Comparison of ENCODE assay signal across 24 cellular contexts in the genomic region with DNA sequence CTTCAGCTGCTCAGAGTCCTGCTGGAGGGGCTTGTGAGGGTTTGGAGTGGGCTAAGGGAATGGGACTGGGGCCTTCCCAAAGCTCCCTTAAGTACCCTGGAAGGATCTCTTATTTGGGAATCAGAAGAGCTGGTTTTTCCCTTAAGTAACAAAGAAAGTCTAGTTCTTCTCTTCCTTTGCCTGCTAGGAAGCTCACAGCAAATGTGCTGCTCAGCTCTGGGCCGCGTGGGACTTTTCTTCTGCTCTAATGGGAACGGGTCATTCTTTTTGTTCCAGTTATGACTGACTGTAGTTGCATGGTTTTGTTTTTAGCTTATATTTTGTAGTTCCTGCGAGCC. TPM values are rescaled to one million over a fixed set of nuclear protein-coding genes. Genes with fewer than 3 reads are reported as not detected.
DNase-seq lines count a peak whose midpoint lies in the region; ATAC-seq, FAIRE-seq and TF ChIP-seq lines count a peak whose summit lies in the region.
"Had no signal": no experiment of that assay in that cellular context is flagged by ENCODE, and none has a peak within 500 bp of the region (broad histone marks: within the 10 kb centered on the region; RNA-seq: fewer than 3 reads in every experiment).

No MANE protein-coding gene starts in this region.

- H3K27me3 ChIP-seq in neuronal stem cell (ENCODE audit: control insufficient read depth in 3 of 3, insufficient read depth in 3 of 3, low read depth in 1 of 3, low read length in 3 of 3), result no peaks in the 10 kb centered on the region
- H3K27me3 ChIP-seq: BE2C had no signal

- H2BK12ac ChIP-seq in neuronal stem cell (ENCODE audit: low read length), result no peak overlapping the region

- no peak overlapping the region for H3K4me2 ChIP-seq in neuronal stem cell (ENCODE audit: insufficient read depth, low read length, poor library complexity, severe bottlenecking)

- H2AFZ ChIP-seq in neuronal stem cell (ENCODE audit: low read length), result no peak overlapping the region
- H2AFZ ChIP-seq: GM23248 had no signal

- no peak overlapping the region for H4K91ac ChIP-seq in neuronal stem cell (ENCODE audit: low read depth, low read length, poor library complexity)

- ATAC-seq in T-helper 17 cell, result no peak
- ATAC-seq in WTC11, result no peak
- ATAC-seq in left lobe of liver, result no peak
- no peak for ATAC-seq in activated CD8-positive, alpha-beta T cell treated with anti-CD3 and anti-CD28 coated beads for 36 hours
- ATAC-seq: GM12878, HepG2 had no signal

- H3K9ac ChIP-seq in kidney (ENCODE audit: low read length in 2 of 2), result no peak overlapping the region
- H3K9ac ChIP-seq in neuronal stem cell (ENCODE audit: low read depth, low read length, poor library complexity), result no peak overlapping the region
- H3K9ac ChIP-seq: GM23248 had no signal

- H3K9me3 ChIP-seq in T-helper 17 cell (ENCODE audit: control insufficient read depth, low read length, poor library complexity, severe bottlenecking) (no peaks in the 10 kb centered on the region), kidney (ENCODE audit: control insufficient read depth in 1 of 2, low read length in 2 of 2) (no peaks in the 10 kb centered on the region), neuronal stem cell (replicated peaks in 1 of 2; ENCODE audit: control insufficient read depth in 2 of 2, insufficient read depth in 1 of 2, low read depth in 1 of 2, low read length in 2 of 2) (no peaks in the 10 kb centered on the region)
- H3K9me3 ChIP-seq: BE2C, HAP-1 had no signal

- H3K4me3 ChIP-seq in kidney (ENCODE audit: low read length in 2 of 2), result no peak overlapping the region
- no peak overlapping the region for H3K4me3 ChIP-seq in neuronal stem cell (ENCODE audit: low read length in 2 of 2)
- H3K4me3 ChIP-seq: GM12878, GM23248, HAP-1 had no signal

- H3K36me3 ChIP-seq in kidney (ENCODE audit: control insufficient read depth in 1 of 2, insufficient read depth in 2 of 2, low read length in 2 of 2) (no peaks in the 10 kb centered on the region), neuronal stem cell (replicated peaks in 1 of 2; ENCODE audit: control insufficient read depth in 2 of 2, insufficient read depth in 2 of 2, low read length in 2 of 2) (peaks cover 0 to 2% of the 10 kb centered on the region in 2 donors)
- H3K36me3 ChIP-seq: HAP-1 had no signal

- no peak overlapping the region for H3K27ac Mint-ChIP-seq in T-helper 17 cell
- H3K27ac Mint-ChIP-seq in WTC11, result peak overlapping the region; percentile 41
- H3K27ac Mint-ChIP-seq in activated CD8-positive, alpha-beta T cell treated with anti-CD3 and anti-CD28 coated beads for 36 hours, result no peak overlapping the region
- H3K27ac Mint-ChIP-seq: CD4-positive, CD25-positive, alpha-beta regulatory T cell; CD8-positive, alpha-beta memory T cell had no signal

- no peak overlapping the region for H3K18ac ChIP-seq in neuronal stem cell (ENCODE audit: low read length)

- POLR2A ChIA-PET in WTC11 (lab: Charles Lee), result no interaction called here
- POLR2A ChIA-PET in activated CD8-positive, alpha-beta T cell treated with anti-CD3 and anti-CD28 coated beads for 36 hours (lab: Charles Lee), result no interaction called here

- H2BK15ac ChIP-seq in neuronal stem cell (ENCODE audit: low read length), result no peak overlapping the region

- intact Hi-C loops in kidney (cut with DNase I), result no loop called here
- intact Hi-C loops in activated CD8-positive, alpha-beta T cell treated with anti-CD3 and anti-CD28 coated beads for 36 hours (cut with micrococcal nuclease), result loop anchor here (10.0 kb wide), 1 partner anchor 420 kb away; no protein-coding TSS in a partner anchor

- H4K8ac ChIP-seq in neuronal stem cell (ENCODE audit: low read depth, low read length), result no peak overlapping the region

- H3K79me1 ChIP-seq in neuronal stem cell (ENCODE audit: low read depth, low read length), result peaks cover 37% of the 10 kb centered on the region

- peaks cover 21% of the 10 kb centered on the region for H3K27me3 Mint-ChIP-seq in T-helper 17 cell
- no peaks in the 10 kb centered on the region for H3K27me3 Mint-ChIP-seq in WTC11 (ENCODE audit: low read depth)
- H3K27me3 Mint-ChIP-seq in activated CD8-positive, alpha-beta T cell treated with anti-CD3 and anti-CD28 coated beads for 36 hours, result peaks cover under 1% of the 10 kb centered on the region

- no peak overlapping the region for H3K4ac ChIP-seq in neuronal stem cell (ENCODE audit: low read length)

- FAIRE-seq in kidney (lab: Jason Lieb, UNC), result no peak
- FAIRE-seq: A204.1, GM12878, HepG2 had no signal

- no peak overlapping the region for H3K27ac ChIP-seq in kidney (ENCODE audit: low read depth in 2 of 2, low read length in 2 of 2)
- H3K27ac ChIP-seq in neuronal stem cell (replicated peaks; ENCODE audit: low read length), result no peak overlapping the region
- H3K27ac ChIP-seq: GM23248 had no signal

- H3K4me3 Mint-ChIP-seq in T-helper 17 cell (peak overlapping the region; percentile 9), WTC11 (no peak overlapping the region)
- H3K4me3 Mint-ChIP-seq in activated CD8-positive, alpha-beta T cell treated with anti-CD3 and anti-CD28 coated beads for 36 hours, result no peak overlapping the region
- H3K4me3 Mint-ChIP-seq: CD8-positive, alpha-beta memory T cell had no signal

- H3K4me1 Mint-ChIP-seq in T-helper 17 cell (peaks cover 7% of the 10 kb centered on the region), WTC11 (peaks cover 47% of the 10 kb centered on the region)
- no peaks in the 10 kb centered on the region for H3K4me1 Mint-ChIP-seq in activated CD8-positive, alpha-beta T cell treated with anti-CD3 and anti-CD28 coated beads for 36 hours (ENCODE audit: low read depth)
- H3K4me1 Mint-ChIP-seq: CD8-positive, alpha-beta memory T cell had no signal

- no peaks in the 10 kb centered on the region for H3K9me3 Mint-ChIP-seq in WTC11
- no peaks in the 10 kb centered on the region for H3K9me3 Mint-ChIP-seq in activated CD8-positive, alpha-beta T cell treated with anti-CD3 and anti-CD28 coated beads for 36 hours
- H3K9me3 Mint-ChIP-seq: CD8-positive, alpha-beta memory T cell had no signal

- no CpG with 5 or more reads among the region's 4 CpGs for WGBS in neuronal stem cell (ENCODE audit: extremely low coverage in 2 of 2, insufficient read length in 2 of 2, insufficient replicate concordance in 1 of 2), 2 donors

- TF ChIP-seq CTCF in WTC11 (IDR thresholded peaks at IDR 0.05) (no peak), kidney (IDR thresholded peaks at IDR 0.05; ENCODE audit: borderline replicate concordance, extremely low read depth, insufficient read depth) (no peak)
- TF ChIP-seq CTCF in activated CD8-positive, alpha-beta T cell treated with anti-CD3 and anti-CD28 coated beads for 36 hours (IDR thresholded peaks at IDR 0.05), result no peak

- DNase-seq in T-helper 17 cell, result no peak
- DNase-seq in WTC11 (ENCODE audit: low spot score), result no peak
- DNase-seq in kidney, result peak; percentile 20
- no peak for DNase-seq in neuronal stem cell (ENCODE audit: low spot score)
- DNase-seq in left lobe of liver (ENCODE audit: low spot score), result no peak
- no peak for DNase-seq in SIG-M5 treated with dmso at 0.1 percent for 504 hours (lab: John Stamatoyannopoulos, UW; ENCODE audit: unreplicated experiment)
- DNase-seq in activated CD8-positive, alpha-beta T cell treated with anti-CD3 and anti-CD28 coated beads for 36 hours, result no peak
- DNase-seq: ACHN; C1 segment of cervical spinal cord; CD4-positive, CD25-positive, alpha-beta regulatory T cell; COR-L47; DMS 273 treated with DMSO at 0.1 percent for 48 hours; DMS53; DND-41; EL; GM23248 had no signal

- no peaks in the 10 kb centered on the region for H3K4me1 ChIP-seq in kidney (ENCODE audit: control insufficient read depth in 1 of 2, insufficient read depth in 1 of 2, low read depth in 1 of 2, low read length in 2 of 2)
- peaks cover 38 to 47% of the 10 kb centered on the region in 2 donors for H3K4me1 ChIP-seq in neuronal stem cell (ENCODE audit: control insufficient read depth in 2 of 2, insufficient read depth in 1 of 2, low read depth in 1 of 2, low read length in 2 of 2)

- CTCF ChIA-PET in WTC11 (lab: Charles Lee), result interaction anchor here (0.9 to 1.6 kb wide), 6 partner anchors 25 to 496 kb away, joined by 3 to 5 read pairs (median 3); no protein-coding TSS in a partner anchor
- CTCF ChIA-PET in activated CD8-positive, alpha-beta T cell treated with anti-CD3 and anti-CD28 coated beads for 36 hours (lab: Charles Lee), result interaction anchor here (1.3 kb wide), 1 partner anchor 420 kb away, joined by 4 read pairs; no protein-coding TSS in a partner anchor

- no peak overlapping the region for H3K23ac ChIP-seq in neuronal stem cell (ENCODE audit: low read depth, low read length, poor library complexity)

- no peak overlapping the region for H2BK5ac ChIP-seq in neuronal stem cell (ENCODE audit: low read length)

- no peak overlapping the region for H3K14ac ChIP-seq in neuronal stem cell (ENCODE audit: low read length)

- no peak overlapping the region for H2BK120ac ChIP-seq in neuronal stem cell (ENCODE audit: low read depth, low read length)

- H3K36me3 Mint-ChIP-seq in T-helper 17 cell (ENCODE audit: low read depth), result no peaks in the 10 kb centered on the region
- no peaks in the 10 kb centered on the region for H3K36me3 Mint-ChIP-seq in WTC11
- H3K36me3 Mint-ChIP-seq in activated CD8-positive, alpha-beta T cell treated with anti-CD3 and anti-CD28 coated beads for 36 hours (ENCODE audit: low read depth), result no peaks in the 10 kb centered on the region
- H3K36me3 Mint-ChIP-seq: CD4-positive, CD25-positive, alpha-beta regulatory T cell; CD8-positive, alpha-beta memory T cell had no signal

- peak overlapping the region; percentile 44 for H2AK5ac ChIP-seq in neuronal stem cell (ENCODE audit: low read depth, low read length)

TF ChIP-seq in WTC11, 78 proteins besides CTCF, POLR2A, EP300 and RAD21 (continues in another document):
- no peak for TF ChIP-seq ETV6 (CRISPR knock-in tag; IDR thresholded peaks at IDR 0.05)
- TF ChIP-seq ZNF138 (CRISPR knock-in tag; conservative IDR thresholded peaks at IDR 0.05), result no peak
- no peak for TF ChIP-seq SOX15 (CRISPR knock-in tag; IDR thresholded peaks at IDR 0.05)
- no peak for TF ChIP-seq JUN (CRISPR knock-in tag; IDR thresholded peaks at IDR 0.05)
- TF ChIP-seq SMAD3 (CRISPR knock-in tag; IDR thresholded peaks at IDR 0.05; ENCODE audit: borderline replicate concordance), result no peak
- no peak for TF ChIP-seq NR3C1 (CRISPR knock-in tag; conservative IDR thresholded peaks at IDR 0.05; ENCODE audit: low read depth)

RNA-seq across cellular contexts. Expression of a gene that starts 6.0 kb away (rescaled TPM):
- total RNA-seq in T-helper 17 cell (1 to 10 TPM; 3.9 to 4.7 TPM), WTC11 (2021) (36.4 to 53.4 TPM (median 39.5 TPM) in 3 replicates), kidney (12.3 TPM), left lobe of liver (1.3 TPM)
- polyA plus RNA-seq in kidney (ENCODE audit: insufficient read depth, low read depth, low replicate concordance), result 2.3 TPM
- 14.6 TPM for polyA plus RNA-seq in neuronal stem cell (2013, experiment 1 of 2)
- polyA plus RNA-seq in neuronal stem cell (2013, experiment 2 of 2), result 14.0 TPM
- under 1 TPM; 0.59 to 0.65 TPM for total RNA-seq in activated CD8-positive, alpha-beta T cell treated with anti-CD3 and anti-CD28 coated beads for 36 hours
- total RNA-seq: GM23248, HepG2 had no signal
- polyA plus RNA-seq: CD4-positive, CD25-positive, alpha-beta regulatory T cell; CD8-positive, alpha-beta memory T cell; GM12878; GM23248; HepG2 had no signal

RNA-seq across cellular contexts. Expression of a gene that starts 58.9 kb away (rescaled TPM):
- total RNA-seq in T-helper 17 cell (not detected), WTC11 (2021) (3.4 to 3.8 TPM (median 3.5 TPM) in 3 replicates), kidney (2.5 TPM), left lobe of liver (282 TPM)
- polyA plus RNA-seq in kidney (ENCODE audit: insufficient read depth, low read depth, low replicate concordance), result 58.1 TPM
- polyA plus RNA-seq in neuronal stem cell (2013, experiment 1 of 2), result 0.10 TPM
- 0.12 TPM for polyA plus RNA-seq in neuronal stem cell (2013, experiment 2 of 2)
- not detected for total RNA-seq in activated CD8-positive, alpha-beta T cell treated with anti-CD3 and anti-CD28 coated beads for 36 hours
- total RNA-seq: CD4-positive, CD25-positive, alpha-beta regulatory T cell; CD8-positive, alpha-beta memory T cell; G401; GM12878; GM23248; H4; HepG2 had no signal
- polyA plus RNA-seq: CD4-positive, CD25-positive, alpha-beta regulatory T cell; CD8-positive, alpha-beta memory T cell; GM12878; GM23248; HepG2 had no signal

Comparison
In these comparisons a context has a peak if more than half of its experiments do, and no peak if none do; other contexts are left out.
1. RNA of a gene that starts 58.9 kb away (total RNA-seq): 282 TPM in left lobe of liver (single experiment); 3.4 to 3.8 TPM in WTC11, 2.5 TPM in kidney (single experiment), not detected in activated CD8-positive, alpha-beta T cell treated with anti-CD3 and anti-CD28 coated beads for 36 hours and not detected in T-helper 17 cell; every median in the first group is over 10 times any median in the second.